In the genomic region with DNA sequence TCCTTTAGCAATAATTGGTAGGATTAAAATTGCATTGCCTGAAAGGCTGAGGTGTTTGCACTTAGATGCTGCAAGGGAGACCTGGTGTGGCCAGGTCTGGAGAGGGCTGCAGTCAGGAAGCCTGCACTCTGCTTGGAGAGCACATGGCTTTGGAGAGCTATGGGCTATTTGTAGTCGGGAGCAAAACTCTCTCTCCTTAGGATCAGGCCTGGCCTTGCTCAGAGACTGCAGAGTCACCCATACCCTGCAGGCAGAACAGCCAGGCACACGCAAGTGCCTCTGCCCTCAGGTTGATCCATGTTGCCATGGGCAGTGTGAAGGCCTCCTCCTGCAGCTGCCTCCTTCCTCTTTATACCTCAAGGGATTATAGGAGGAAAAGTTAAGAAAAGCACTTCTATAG, we compare ENCODE assay signal across 18 cellular contexts.
"Had no signal": no experiment of that assay in that cellular context is flagged by ENCODE, and none has a peak within 500 bp of the region (broad histone marks: within the 10 kb centered on the region; RNA-seq: fewer than 3 reads in every experiment).

No MANE protein-coding gene starts in this region.

- H3K4me3 Mint-ChIP-seq: activated T-cell treated with anti-CD3 and anti-CD28 coated beads, Interleukin-2, amount 50 U/mL, for 72 hours; naive thymus-derived CD4-positive, alpha-beta T cell; stimulated activated naive B cell treated with anti-CD40 and anti-IgM and Interleukin-4, amounts not matched to agents 10 μg/mL and 1 μg/mL and 100 μg/mL, for 72 hours; T-helper 2 cell treated with Interferon-gamma antibody and Interleukin-4, amounts not matched to agents 5 μg/mL and 100 μg/mL, for 36 hours had no signal

- DNase-seq: activated CD4-positive, alpha-beta T cell treated with anti-CD3 and anti-CD28 coated beads for 1 hour; activated CD4-positive, alpha-beta T cell treated with anti-CD3 and anti-CD28 coated beads, Interleukin-2, amount 50 U/mL, for 48 hours; activated T-cell treated with anti-CD3 and anti-CD28 coated beads, Interleukin-2, amount 50 U/mL, for 72 hours; aorta; effector CD4-positive, alpha-beta T cell; kidney; lower lobe of right lung; posterior cingulate gyrus; stimulated activated CD4-positive, alpha-beta T cell treated with anti-CD3 and anti-CD28 coated beads, Interleukin-2, amount 100 ng/mL, for 24 hours; stimulated activated naive B cell treated with anti-CD40 and anti-IgM and Interleukin-4, amounts not matched to agents 10 μg/mL and 1 μg/mL and 100 μg/mL, for 72 hours; SW 1271 had no signal

- H3K9me3 Mint-ChIP-seq: activated T-cell treated with anti-CD3 and anti-CD28 coated beads, Interleukin-2, amount 50 U/mL, for 72 hours; naive thymus-derived CD4-positive, alpha-beta T cell; stimulated activated naive B cell treated with anti-CD40 and anti-IgM and Interleukin-4, amounts not matched to agents 10 μg/mL and 1 μg/mL and 100 μg/mL, for 72 hours; T-helper 2 cell treated with Interferon-gamma antibody and Interleukin-4, amounts not matched to agents 5 μg/mL and 100 μg/mL, for 36 hours had no signal

- H3K27ac Mint-ChIP-seq: activated T-cell treated with anti-CD3 and anti-CD28 coated beads, Interleukin-2, amount 50 U/mL, for 72 hours; stimulated activated naive B cell treated with anti-CD40 and anti-IgM and Interleukin-4, amounts not matched to agents 10 μg/mL and 1 μg/mL and 100 μg/mL, for 72 hours; T-helper 2 cell treated with Interferon-gamma antibody and Interleukin-4, amounts not matched to agents 5 μg/mL and 100 μg/mL, for 36 hours had no signal

- H3K4me1 ChIP-seq: breast epithelium had no signal

- H3K36me3 ChIP-seq: breast epithelium had no signal

- H3K27me3 ChIP-seq: breast epithelium, gastroesophageal sphincter, hepatocyte, right lobe of liver, upper lobe of left lung had no signal

- H3K9me3 ChIP-seq: breast epithelium, gastroesophageal sphincter, lower lobe of right lung, right lobe of liver, upper lobe of left lung had no signal

- ATAC-seq: activated T-cell treated with anti-CD3 and anti-CD28 coated beads, Interleukin-2, amount 50 U/mL, for 72 hours; gastroesophageal sphincter; naive thymus-derived CD4-positive, alpha-beta T cell; stimulated activated naive B cell treated with anti-CD40 and anti-IgM and Interleukin-4, amounts not matched to agents 10 μg/mL and 1 μg/mL and 100 μg/mL, for 72 hours had no signal

- H3K27ac ChIP-seq: breast epithelium, gastroesophageal sphincter, hepatocyte, lower lobe of right lung, right lobe of liver, upper lobe of left lung had no signal

- H3K27me3 Mint-ChIP-seq: naive thymus-derived CD4-positive, alpha-beta T cell; stimulated activated naive B cell treated with anti-CD40 and anti-IgM and Interleukin-4, amounts not matched to agents 10 μg/mL and 1 μg/mL and 100 μg/mL, for 72 hours had no signal

- H3K4me3 ChIP-seq: breast epithelium, gastroesophageal sphincter, hepatocyte, lower lobe of right lung, right lobe of liver, upper lobe of left lung had no signal
